17 cellular contexts compared by ENCODE assay signal in genomic region chr2:161975062-161975812, GRCh38.
DNase-seq lines count a peak whose midpoint lies in the region; ATAC-seq and TF ChIP-seq lines count a peak whose summit lies in the region.
"Had no signal": no experiment of that assay in that cellular context is flagged by ENCODE, and none has a peak within 500 bp of the region (broad histone marks: within the 10 kb centered on the region; RNA-seq: fewer than 3 reads in every experiment).

No MANE protein-coding gene starts in this region.

- no peaks in the 10 kb centered on the region for H3K27me3 ChIP-seq in lower lobe of right lung (ENCODE audit: low read depth)
- no peaks in the 10 kb centered on the region for H3K27me3 ChIP-seq in A673 (replicated peaks; ENCODE audit: insufficient read depth, low read depth, low read length, poor library complexity)
- H3K27me3 ChIP-seq in CD8-positive, alpha-beta T cell (ENCODE audit: insufficient read depth, low read length), result no peaks in the 10 kb centered on the region
- H3K27me3 ChIP-seq: SJCRH30 had no signal

- POLR2A ChIA-PET in A673 (lab: Charles Lee; ENCODE audit: low non-redundant PET), result no interaction called here
- POLR2A ChIA-PET in CD8-positive, alpha-beta T cell (lab: Charles Lee), result no interaction called here

- H3K4me3 ChIP-seq in lower lobe of right lung (no peak overlapping the region), A673 (ENCODE audit: low read depth, low read length, poor library complexity, severe bottlenecking) (no peak overlapping the region)
- no peak overlapping the region for H3K4me3 ChIP-seq in CD8-positive, alpha-beta T cell (ENCODE audit: low read depth, low read length)
- H3K4me3 ChIP-seq: SJCRH30 had no signal

- intact Hi-C loops in lower lobe of right lung (cut with DNase I) (no loop called here), A673 (cut with micrococcal nuclease; ENCODE audit: unreplicated experiment) (no loop called here)
- intact Hi-C loops in CD8-positive, alpha-beta T cell (cut with DNase I, micrococcal nuclease), result no loop called here

- H3K27ac ChIP-seq in KOPT-K1 (ENCODE audit: low read depth, low read length, poor library complexity, severe bottlenecking) (peak overlapping the region; percentile 98), lower lobe of right lung (no peak overlapping the region), A673 (ENCODE audit: low read depth, low read length, poor library complexity, severe bottlenecking) (no peak overlapping the region)
- no peak overlapping the region for H3K27ac ChIP-seq in CD8-positive, alpha-beta T cell (ENCODE audit: low read depth, low read length)
- H3K27ac ChIP-seq: 22Rv1, SJCRH30 had no signal

- peaks cover 2% of the 10 kb centered on the region for H3K36me3 Mint-ChIP-seq in T-helper 17 cell (ENCODE audit: low read depth)
- no peaks in the 10 kb centered on the region for H3K36me3 Mint-ChIP-seq in CD8-positive, alpha-beta T cell
- H3K36me3 Mint-ChIP-seq: stimulated activated naive B cell treated with anti-CD40 and anti-IgM and Interleukin-4, amounts not matched to agents 10 μg/mL and 1 μg/mL and 100 μg/mL, for 72 hours had no signal

- TF ChIP-seq CTCF in lower lobe of right lung (IDR thresholded peaks at IDR 0.05) (no peak), A673 (conservative IDR thresholded peaks at IDR 0.05; ENCODE audit: low read depth, low read length) (no peak)
- no peak for TF ChIP-seq CTCF in CD8-positive, alpha-beta T cell (IDR thresholded peaks at IDR 0.05)

- no peak for ATAC-seq in T-helper 17 cell
- ATAC-seq in lower lobe of right lung, result peak; percentile 69 to 71
- no peak for ATAC-seq in CD8-positive, alpha-beta T cell
- ATAC-seq: sciatic nerve; stimulated activated naive B cell treated with anti-CD40 and anti-IgM and Interleukin-4, amounts not matched to agents 10 μg/mL and 1 μg/mL and 100 μg/mL, for 72 hours had no signal

- H3K9me3 ChIP-seq in KOPT-K1 (ENCODE audit: insufficient read depth, low read length, poor library complexity, severe bottlenecking) (no peaks in the 10 kb centered on the region), T-helper 17 cell (ENCODE audit: control insufficient read depth, low read length, poor library complexity, severe bottlenecking) (peaks cover 2% of the 10 kb centered on the region), lower lobe of right lung (no peaks in the 10 kb centered on the region), A673 (ENCODE audit: low read depth, low read length, poor library complexity, severe bottlenecking) (no peaks in the 10 kb centered on the region)
- H3K9me3 ChIP-seq in CD8-positive, alpha-beta T cell (ENCODE audit: low read length), result no peaks in the 10 kb centered on the region
- H3K9me3 ChIP-seq: SJCRH30 had no signal

- CTCF ChIA-PET in A673 (lab: Charles Lee), result no interaction called here
- CTCF ChIA-PET in CD8-positive, alpha-beta T cell (lab: Charles Lee), result no interaction called here

- peaks cover 15% of the 10 kb centered on the region for H3K4me1 Mint-ChIP-seq in T-helper 17 cell
- peaks cover 6% of the 10 kb centered on the region for H3K4me1 Mint-ChIP-seq in CD8-positive, alpha-beta T cell (ENCODE audit: low read depth)
- H3K4me1 Mint-ChIP-seq: stimulated activated naive B cell treated with anti-CD40 and anti-IgM and Interleukin-4, amounts not matched to agents 10 μg/mL and 1 μg/mL and 100 μg/mL, for 72 hours had no signal

- H3K36me3 ChIP-seq in KOPT-K1 (ENCODE audit: insufficient read depth, low read length) (no peaks in the 10 kb centered on the region), lower lobe of right lung (no peaks in the 10 kb centered on the region), A673 (ENCODE audit: insufficient read depth, low read length, poor library complexity, severe bottlenecking) (no peaks in the 10 kb centered on the region)
- H3K36me3 ChIP-seq in CD8-positive, alpha-beta T cell (ENCODE audit: insufficient read depth, low read length), result no peaks in the 10 kb centered on the region
- H3K36me3 ChIP-seq: SJCRH30 had no signal

- H3K4me3 Mint-ChIP-seq in T-helper 17 cell, result peak overlapping the region; percentile 13
- H3K4me3 Mint-ChIP-seq in CD8-positive, alpha-beta T cell, result no peak overlapping the region
- H3K4me3 Mint-ChIP-seq: neural crest cell; stimulated activated naive B cell treated with anti-CD40 and anti-IgM and Interleukin-4, amounts not matched to agents 10 μg/mL and 1 μg/mL and 100 μg/mL, for 72 hours had no signal

- no peaks in the 10 kb centered on the region for H3K27me3 Mint-ChIP-seq in T-helper 17 cell
- H3K27me3 Mint-ChIP-seq in CD8-positive, alpha-beta T cell (ENCODE audit: low read depth), result no peaks in the 10 kb centered on the region

- BruUV-seq in A673 (replicated peaks; lab: Mats Ljungman, UMichigan), result no TSS peak

- DNase-seq in SIG-M5 treated with dmso at 0.1 percent for 504 hours (lab: John Stamatoyannopoulos, UW; ENCODE audit: unreplicated experiment) (peak; percentile 75), SIG-M5 (lab: John Stamatoyannopoulos, UW) (no peak), T-helper 17 cell (no peak), lower lobe of right lung (no peak), A673 (ENCODE audit: low spot score) (no peak)
- DNase-seq in CD8-positive, alpha-beta T cell, result no peak
- DNase-seq in stimulated activated CD4-positive, alpha-beta T cell treated with anti-CD3 and anti-CD28 coated beads, Interleukin-2, amount 100 ng/mL, for 24 hours, result no peak
- DNase-seq: activated CD8-positive, alpha-beta memory T cell treated with anti-CD3 and anti-CD28 coated beads, Interleukin-2, amount 50 U/mL, for 4 hours; H7; NCI-H187 treated with DMSO at 0.1 percent for 48 hours; NCI-H526 treated with DMSO at 0.1 percent for 48 hours; SJCRH30; stimulated activated naive B cell treated with anti-CD40 and anti-IgM and Interleukin-4, amounts not matched to agents 10 μg/mL and 1 μg/mL and 100 μg/mL, for 72 hours had no signal

- peak overlapping the region; percentile 67 for H3K27ac Mint-ChIP-seq in T-helper 17 cell
- H3K27ac Mint-ChIP-seq in CD8-positive, alpha-beta T cell, result no peak overlapping the region
- H3K27ac Mint-ChIP-seq: stimulated activated naive B cell treated with anti-CD40 and anti-IgM and Interleukin-4, amounts not matched to agents 10 μg/mL and 1 μg/mL and 100 μg/mL, for 72 hours had no signal

- H3K9me3 Mint-ChIP-seq in CD8-positive, alpha-beta T cell, result no peaks in the 10 kb centered on the region
- H3K9me3 Mint-ChIP-seq: neural crest cell had no signal

- H3K4me1 ChIP-seq in lower lobe of right lung, result no peaks in the 10 kb centered on the region
- H3K4me1 ChIP-seq in A673 (ENCODE audit: insufficient read depth, low read length, poor library complexity, severe bottlenecking), result no peaks in the 10 kb centered on the region
- H3K4me1 ChIP-seq in CD8-positive, alpha-beta T cell (ENCODE audit: insufficient read depth, low read length), result no peaks in the 10 kb centered on the region
- H3K4me1 ChIP-seq: SJCRH30 had no signal

Comparison
In these comparisons a context has a peak if more than half of its experiments do, and no peak if none do; other contexts are left out.
1. ATAC-seq: peak in lower lobe of right lung (2 of 2); none in T-helper 17 cell (single experiment) and CD8-positive, alpha-beta T cell (single experiment).